ENCODE assay signal across 2 cellular contexts in genomic region chr1:46431695-46432094, GRCh38.
TF ChIP-seq lines count a peak whose summit lies in the region.

No MANE protein-coding gene starts in this region.

TF ChIP-seq in GM12878, 131 proteins besides CTCF, POLR2A, EP300 and RAD21:
- no peak for TF ChIP-seq ETV6 (conservative IDR thresholded peaks at IDR 0.05 in 1 of 2, IDR thresholded peaks at IDR 0.05 in 1 of 2; ENCODE audit: borderline replicate concordance in 1 of 2, low read depth in 1 of 2)
- TF ChIP-seq ELK1 (IDR thresholded peaks at IDR 0.05; ENCODE audit: low read depth, low read length), result no peak
- TF ChIP-seq ZNF687 (IDR thresholded peaks at IDR 0.05), result no peak
- TF ChIP-seq LARP7 (IDR thresholded peaks at IDR 0.05), result no peak
- TF ChIP-seq CHD2 (IDR thresholded peaks at IDR 0.05; ENCODE audit: borderline replicate concordance, low read depth, low read length), result no peak
- no peak for TF ChIP-seq MEF2A (IDR thresholded peaks at IDR 0.05; ENCODE audit: insufficient read depth, low read depth, low read length)
- TF ChIP-seq TCF12 (IDR thresholded peaks at IDR 0.05; ENCODE audit: low read depth, low read length), result no peak
- TF ChIP-seq E4F1 (IDR thresholded peaks at IDR 0.05; ENCODE audit: borderline replicate concordance, partially characterized antibody), result no peak
- no peak for TF ChIP-seq KDM1A (IDR thresholded peaks at IDR 0.05; ENCODE audit: borderline replicate concordance)
- TF ChIP-seq SMAD1 (IDR thresholded peaks at IDR 0.05; ENCODE audit: low read depth, partially characterized antibody), result no peak
- no peak for TF ChIP-seq REST (IDR thresholded peaks at IDR 0.05; ENCODE audit: low read depth, low read length)
- no peak for TF ChIP-seq ZSCAN29 (IDR thresholded peaks at IDR 0.05)
TF ChIP-seq in GM12878: peak in this region for 0.

TF ChIP-seq in SK-N-SH, 30 proteins besides CTCF, POLR2A, EP300 and RAD21:
- TF ChIP-seq TCF12 (IDR thresholded peaks at IDR 0.05) (no peak), EZH2phosphoT487 (IDR thresholded peaks at IDR 0.05; ENCODE audit: borderline replicate concordance, low read depth) (no peak), POLR2AphosphoS5 (IDR thresholded peaks at IDR 0.05; ENCODE audit: low read depth, low read length) (no peak), IRF3 (IDR thresholded peaks at IDR 0.05; ENCODE audit: low read depth, low read length) (no peak), USF2 (IDR thresholded peaks at IDR 0.05; ENCODE audit: borderline replicate concordance, low read depth, low read length) (no peak), MEF2A (IDR thresholded peaks at IDR 0.05; ENCODE audit: borderline replicate concordance, low read depth) (no peak), RCOR1 (IDR thresholded peaks at IDR 0.05; ENCODE audit: low read length) (no peak), ZBTB33 (IDR thresholded peaks at IDR 0.05; ENCODE audit: borderline replicate concordance, low read depth) (no peak), PBX3 (IDR thresholded peaks at IDR 0.05) (no peak), MAX (IDR thresholded peaks at IDR 0.05; ENCODE audit: low read depth) (no peak), REST (IDR thresholded peaks at IDR 0.05; ENCODE audit: low read depth, low read length) (no peak), GABPA (IDR thresholded peaks at IDR 0.05; ENCODE audit: low read depth) (no peak), FOXJ3 (CRISPR knock-in tag; IDR thresholded peaks at IDR 0.05) (no peak), GATA2 (CRISPR knock-in tag; IDR thresholded peaks at IDR 0.05) (no peak), ELF1 (IDR thresholded peaks at IDR 0.05) (no peak), NFIC (IDR thresholded peaks at IDR 0.05; ENCODE audit: borderline replicate concordance) (no peak), YY1 (IDR thresholded peaks at IDR 0.05; ENCODE audit: low read depth) (no peak)
